In the genomic region with DNA sequence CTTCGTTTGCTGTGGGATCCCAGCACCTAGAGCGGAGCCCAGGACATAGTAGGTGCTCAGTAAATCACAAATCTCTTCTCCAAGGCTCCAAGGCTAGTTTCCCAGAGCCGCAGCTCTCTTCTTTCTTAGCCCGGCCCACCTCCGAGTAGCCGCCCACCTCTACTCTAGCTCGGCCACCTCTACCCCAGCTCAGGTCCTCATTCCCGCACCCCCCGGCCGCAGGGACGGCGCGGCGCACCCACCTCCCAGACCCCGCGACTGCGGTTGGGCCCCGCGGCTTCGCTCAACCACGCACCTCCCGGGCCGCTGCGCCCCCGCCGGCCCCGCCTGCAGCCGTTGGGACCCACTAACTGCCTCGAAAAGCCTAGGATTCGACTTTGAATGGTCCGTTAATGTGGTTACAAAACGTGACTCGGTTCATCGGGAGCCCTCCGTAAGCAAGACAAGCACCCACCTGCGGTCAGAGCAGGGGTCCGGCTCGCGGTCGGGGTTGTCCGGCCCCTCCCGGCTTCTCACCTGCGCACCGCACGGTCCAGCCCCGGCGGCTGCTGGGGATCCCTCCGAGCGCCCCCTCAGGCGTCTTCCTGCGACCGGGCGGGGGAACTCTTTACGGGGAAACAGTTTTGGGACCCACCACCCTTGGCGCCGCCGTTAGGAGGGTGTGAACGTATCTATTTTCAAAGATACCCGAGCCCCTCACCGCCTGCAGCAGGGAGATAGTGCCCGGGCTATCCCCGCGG, we compare ENCODE assay signal across 18 cellular contexts. TPM values are rescaled to one million over a fixed set of nuclear protein-coding genes. Genes with fewer than 3 reads are reported as not detected.
A peak's percentile ranks its signal among the peaks of the same experiment; 100 is the strongest.
DNase-seq lines count a peak whose midpoint lies in the region; ATAC-seq and TF ChIP-seq lines count a peak whose summit lies in the region.
"Had no signal": no experiment of that assay in that cellular context is flagged by ENCODE, and none has a peak within 500 bp of the region (broad histone marks: within the 10 kb centered on the region; RNA-seq: fewer than 3 reads in every experiment).

Gene SLC2A14, minus strand, starts transcription at position 351 of the 740 bp plus-strand sequence. CDS start 3,035 bp downstream, outside the sequence.

- H3K4me1 Mint-ChIP-seq in activated naive CD8-positive, alpha-beta T cell (ENCODE audit: low read depth), result peaks cover 2% of the 10 kb centered on the region
- H3K4me1 Mint-ChIP-seq in activated naive CD8-positive, alpha-beta T cell treated with anti-CD3 and anti-CD28 coated beads for 36 hours, result no peaks in the 10 kb centered on the region
- H3K4me1 Mint-ChIP-seq in CD4-positive, alpha-beta T cell (ENCODE audit: low read depth), result no peaks in the 10 kb centered on the region
- H3K4me1 Mint-ChIP-seq: activated CD4-positive, alpha-beta T cell treated with anti-CD3 and anti-CD28 coated beads, Interleukin-2, amount 10 ng/mL, durations not matched to agents 24 days and 14 days had no signal

- no peak for ATAC-seq in CD4-positive, alpha-beta T cell (ENCODE audit: poor library complexity)

- WGBS in iPS DF 6.9 (ENCODE audit: insufficient coverage, insufficient read length), result no CpG with 5 or more reads among the region's 63 CpGs

- no peak for TF ChIP-seq CTCF in astrocyte of the cerebellum (IDR thresholded peaks at IDR 0.05; ENCODE audit: low read depth, low read length, missing control alignments)
- no peak for TF ChIP-seq CTCF in CD4-positive, alpha-beta T cell (IDR thresholded peaks at IDR 0.05)

- POLR2A ChIA-PET in CD4-positive, alpha-beta T cell (lab: Charles Lee), result no interaction called here

- H3K27me3 Mint-ChIP-seq in activated naive CD8-positive, alpha-beta T cell, result peaks cover 13% of the 10 kb centered on the region
- peaks cover 47% of the 10 kb centered on the region for H3K27me3 Mint-ChIP-seq in activated naive CD8-positive, alpha-beta T cell treated with anti-CD3 and anti-CD28 coated beads for 36 hours
- peaks cover 45% of the 10 kb centered on the region for H3K27me3 Mint-ChIP-seq in CD4-positive, alpha-beta T cell

- intact Hi-C loops in CD4-positive, alpha-beta T cell (cut with DNase I, micrococcal nuclease), result no loop called here

- no peaks in the 10 kb centered on the region for H3K9me3 Mint-ChIP-seq in activated naive CD8-positive, alpha-beta T cell (ENCODE audit: low read depth)
- H3K9me3 Mint-ChIP-seq in activated naive CD8-positive, alpha-beta T cell treated with anti-CD3 and anti-CD28 coated beads for 36 hours, result no peaks in the 10 kb centered on the region
- no peaks in the 10 kb centered on the region for H3K9me3 Mint-ChIP-seq in CD4-positive, alpha-beta T cell

- H3K4me1 ChIP-seq in iPS DF 6.9 (ENCODE audit: control insufficient read depth, insufficient read depth, low read length), result no peaks in the 10 kb centered on the region
- peaks cover 0 to 7% (median 6%) of the 10 kb centered on the region in 5 donors for H3K4me1 ChIP-seq in subcutaneous abdominal adipose tissue (ENCODE audit: control insufficient read depth in 5 of 5, insufficient read depth in 5 of 5, low read length in 5 of 5)
- H3K4me1 ChIP-seq: thyroid gland had no signal

- H3K36me3 ChIP-seq in iPS DF 6.9 (ENCODE audit: control insufficient read depth, insufficient read depth, low read length) (no peaks in the 10 kb centered on the region), subcutaneous abdominal adipose tissue (ENCODE audit: control insufficient read depth in 5 of 5, insufficient read depth in 5 of 5, low read length in 5 of 5) (no peaks in the 10 kb centered on the region)
- H3K36me3 ChIP-seq: thyroid gland had no signal

- H3K9ac ChIP-seq in subcutaneous abdominal adipose tissue (ENCODE audit: low read length in 5 of 5), result no peak within 1 kb of the TSS

- no peaks in the 10 kb centered on the region for H3K9me3 ChIP-seq in iPS DF 6.9 (ENCODE audit: control insufficient read depth, insufficient read depth, low read length)
- H3K9me3 ChIP-seq in subcutaneous abdominal adipose tissue (ENCODE audit: control insufficient read depth in 5 of 5, low read length in 5 of 5), result no peaks in the 10 kb centered on the region
- H3K9me3 ChIP-seq in CD4-positive, alpha-beta T cell (ENCODE audit: control insufficient read depth, low read length), result no peaks in the 10 kb centered on the region
- H3K9me3 ChIP-seq: thyroid gland had no signal

- no peaks in the 10 kb centered on the region for H3K27me3 ChIP-seq in iPS DF 6.9 (ENCODE audit: control insufficient read depth, insufficient read depth, low read length)
- peaks cover 11 to 22% (median 20%) of the 10 kb centered on the region in 5 donors for H3K27me3 ChIP-seq in subcutaneous abdominal adipose tissue (ENCODE audit: control insufficient read depth in 5 of 5, insufficient read depth in 4 of 5, low read length in 5 of 5)
- peaks cover 23% of the 10 kb centered on the region for H3K27me3 ChIP-seq in CD4-positive, alpha-beta T cell (ENCODE audit: control insufficient read depth, insufficient read depth, low read length)

- peak within 1 kb of the TSS; percentile 49 for H3K4me3 Mint-ChIP-seq in activated naive CD8-positive, alpha-beta T cell
- H3K4me3 Mint-ChIP-seq in activated naive CD8-positive, alpha-beta T cell treated with anti-CD3 and anti-CD28 coated beads for 36 hours, result no peak within 1 kb of the TSS
- no peak within 1 kb of the TSS for H3K4me3 Mint-ChIP-seq in CD4-positive, alpha-beta T cell
- H3K4me3 Mint-ChIP-seq: activated CD4-positive, alpha-beta T cell treated with anti-CD3 and anti-CD28 coated beads, Interleukin-2, amount 10 ng/mL, durations not matched to agents 24 days and 14 days had no signal

- no peak within 1 kb of the TSS for H3K27ac ChIP-seq in iPS DF 6.9 (ENCODE audit: low read length)
- H3K27ac ChIP-seq in subcutaneous abdominal adipose tissue (ENCODE audit: low read depth, low read length), result no peak within 1 kb of the TSS
- no peak within 1 kb of the TSS for H3K27ac ChIP-seq in CD4-positive, alpha-beta T cell (ENCODE audit: low read depth, low read length)
- H3K27ac ChIP-seq: thyroid gland had no signal

- CTCF ChIA-PET in CD4-positive, alpha-beta T cell (lab: Charles Lee), result no interaction called here

- no peak for DNase-seq in activated naive CD8-positive, alpha-beta T cell treated with anti-CD3 and anti-CD28 coated beads for 36 hours
- DNase-seq in astrocyte of the cerebellum (ENCODE audit: low read depth) (no peak), iPS DF 6.9 (ENCODE audit: low read depth, low spot score) (no peak), NOMO-1 treated with dmso at 0.1 percent for 144 hours (lab: John Stamatoyannopoulos, UW; ENCODE audit: unreplicated experiment) (no peak), ureter (ENCODE audit: low spot score) (no peak)
- no peak for DNase-seq in CD4-positive, alpha-beta T cell
- DNase-seq: ACHN; activated CD4-positive, alpha-beta T cell treated with anti-CD3 and anti-CD28 coated beads, Interleukin-2, amount 10 ng/mL, durations not matched to agents 24 days and 14 days; DMS153; Kasumi-1; NCI-H187; NCI-H69; RPMI8226; small intestine; thyroid gland had no signal

- peak within 1 kb of the TSS; percentile 27 for H3K4me3 ChIP-seq in astrocyte of the cerebellum (ENCODE audit: low read depth, low read length)
- H3K4me3 ChIP-seq in iPS DF 6.9 (ENCODE audit: low read length), result peak within 1 kb of the TSS; percentile 3; the same call in 1 of the 2 replicates
- peak within 1 kb of the TSS in 3 of 5 donors; percentile 37 to 47 (median 40) for H3K4me3 ChIP-seq in subcutaneous abdominal adipose tissue (ENCODE audit: low read depth in 1 of 5, low read length in 5 of 5)
- H3K4me3 ChIP-seq: thyroid gland had no signal

- H3K27ac Mint-ChIP-seq in activated naive CD8-positive, alpha-beta T cell, result no peak within 1 kb of the TSS
- no peak within 1 kb of the TSS for H3K27ac Mint-ChIP-seq in activated naive CD8-positive, alpha-beta T cell treated with anti-CD3 and anti-CD28 coated beads for 36 hours
- no peak within 1 kb of the TSS for H3K27ac Mint-ChIP-seq in CD4-positive, alpha-beta T cell
- H3K27ac Mint-ChIP-seq: activated CD4-positive, alpha-beta T cell treated with anti-CD3 and anti-CD28 coated beads, Interleukin-2, amount 10 ng/mL, durations not matched to agents 24 days and 14 days had no signal

- H3K36me3 Mint-ChIP-seq in activated naive CD8-positive, alpha-beta T cell, result peaks cover 6% of the 10 kb centered on the region
- no peaks in the 10 kb centered on the region for H3K36me3 Mint-ChIP-seq in activated naive CD8-positive, alpha-beta T cell treated with anti-CD3 and anti-CD28 coated beads for 36 hours
- no peaks in the 10 kb centered on the region for H3K36me3 Mint-ChIP-seq in CD4-positive, alpha-beta T cell (ENCODE audit: low read depth)

- in situ Hi-C loops in astrocyte of the cerebellum (cut with HindIII; ENCODE audit: low sequenced_read_pairs), result no loop called here

RNA-seq across cellular contexts. Expression of gene SLC2A14, which starts in this region (rescaled TPM):
- total RNA-seq in activated naive CD8-positive, alpha-beta T cell treated with anti-CD3 and anti-CD28 coated beads for 36 hours, result under 1 TPM in 1 of 2 experiments, not detected in 1; 0.08 TPM
- total RNA-seq in ureter, result 0.31 TPM
- total RNA-seq in CD4-positive, alpha-beta T cell, result under 1 TPM; 0.45 to 0.52 TPM
- total RNA-seq: T-helper 2 cell treated with Interferon-gamma antibody and Interleukin-4, amounts not matched to agents 100 ng/mL and 5 ng/mL, for 36 hours had no signal
